In genomic region chr17:27638415-27638814, GRCh38 we compare ENCODE assay signal across 1 cellular context. TPM values are rescaled to one million over a fixed set of nuclear protein-coding genes. Genes with fewer than 3 reads are reported as not detected.
"Had no signal": no experiment of that assay in that cellular context is flagged by ENCODE, and none has a peak within 500 bp of the region (broad histone marks: within the 10 kb centered on the region; RNA-seq: fewer than 3 reads in every experiment).

No MANE protein-coding gene starts in this region.

RNA-seq across cellular contexts. Expression of gene LGALS9, which starts 7.4 kb away (rescaled TPM):
- polyA plus RNA-seq: neural cell had no signal
